Comparison of ENCODE assay signal across 2 cellular contexts in genomic region chr5:126450388-126450787, GRCh38.
TF ChIP-seq lines count a peak whose summit lies in the region.

No MANE protein-coding gene starts in this region.

TF ChIP-seq in SK-N-SH, 30 proteins besides CTCF, POLR2A, EP300 and RAD21 (continued from another document):
- TF ChIP-seq YY1 (IDR thresholded peaks at IDR 0.05; ENCODE audit: low read depth): no peak
TF ChIP-seq in SK-N-SH: peak in this region for 0.

TF ChIP-seq in SK-N-SH treated with all-trans-retinoic acid at 6 μM for 48 hours, 23 proteins besides CTCF, POLR2A, EP300 and RAD21 (continued from another document):
- no peak for TF ChIP-seq PATZ1 (CRISPR knock-in tag; IDR thresholded peaks at IDR 0.05; ENCODE audit: borderline replicate concordance)
